In the genomic region with DNA sequence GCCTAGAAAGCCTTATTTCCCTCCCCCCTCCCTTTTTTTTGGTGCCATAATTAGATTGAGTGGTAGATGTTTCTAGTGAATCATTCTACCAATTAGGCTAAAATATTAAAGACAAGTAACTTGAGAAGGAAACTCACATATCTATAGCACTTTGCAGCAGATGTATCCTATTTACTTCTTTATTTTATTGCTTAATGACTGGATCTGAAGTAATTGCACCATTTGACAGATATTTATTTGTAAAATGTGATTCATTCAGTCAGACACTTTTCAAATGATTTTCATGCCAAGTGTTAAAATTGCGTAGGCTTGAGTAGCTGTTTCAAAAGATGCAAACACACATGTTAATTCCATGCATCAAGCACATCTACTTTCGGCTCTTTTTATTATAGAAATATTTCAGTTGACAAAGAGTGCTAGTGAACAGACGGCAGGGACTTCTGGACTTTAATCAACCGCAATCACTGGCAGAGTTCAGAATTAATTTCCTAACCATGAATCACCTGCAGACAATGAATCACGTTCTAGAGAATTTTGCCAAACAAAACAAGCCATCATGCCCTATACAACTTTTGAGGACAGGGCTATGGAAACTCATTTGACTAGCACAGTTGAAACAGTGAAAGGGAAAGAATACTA, we compare ENCODE assay signal across 13 cellular contexts.
DNase-seq lines count a peak whose midpoint lies in the region; ATAC-seq and TF ChIP-seq lines count a peak whose summit lies in the region.
"Had no signal": no experiment of that assay in that cellular context is flagged by ENCODE, and none has a peak within 500 bp of the region (broad histone marks: within the 10 kb centered on the region; RNA-seq: fewer than 3 reads in every experiment).

No MANE protein-coding gene starts in this region.

- H3K36me3 ChIP-seq in brain microvascular endothelial cell (replicated peaks) = no peaks in the 10 kb centered on the region
- H3K36me3 ChIP-seq: cardiac muscle cell, stomach had no signal

- intact Hi-C loops in left colon (cut with DNase I, micrococcal nuclease) = no loop called here

- DNase-seq in AG20443 (ENCODE audit: low spot score) (peak; percentile 64), M059J (ENCODE audit: low read depth) (peak; percentile 98), brain microvascular endothelial cell (peak; percentile 86), left colon (no peak), RPMI8226 (no peak)
- no peak for DNase-seq in activated naive CD4-positive, alpha-beta T cell treated with Interleukin-2 at 50 U/mL for 16 hours
- DNase-seq in activated CD8-positive, alpha-beta memory T cell treated with anti-CD3 and anti-CD28 coated beads, Interleukin-2, amount 50 U/mL, for 4 hours = no peak
- no peak for DNase-seq in stimulated activated CD4-positive, alpha-beta T cell treated with anti-CD3 and anti-CD28 coated beads, Interleukin-2, amount 100 ng/mL, for 24 hours
- DNase-seq: activated CD4-positive, alpha-beta T cell treated with anti-CD3 and anti-CD28 coated beads, Interleukin-2, amount 50 U/mL, for 48 hours; COR-L47; stomach had no signal

- H3K27me3 ChIP-seq in brain microvascular endothelial cell (replicated peaks) = no peaks in the 10 kb centered on the region
- H3K27me3 ChIP-seq: cardiac muscle cell, stomach had no signal

- peak; percentile 35 for ATAC-seq in left colon

- in situ Hi-C loops in brain microvascular endothelial cell (cut with HindIII; ENCODE audit: low pct_ligation_motif_present, low sequenced_read_pairs) = no loop called here

- TF ChIP-seq CTCF in brain microvascular endothelial cell (IDR thresholded peaks at IDR 0.05; ENCODE audit: low read depth, low read length, missing control alignments) = no peak

- peak overlapping the region; percentile 12 for H3K4me3 ChIP-seq in brain microvascular endothelial cell (ENCODE audit: low read depth, low read length)
- H3K4me3 ChIP-seq: cardiac muscle cell, skin epidermis had no signal

- peak overlapping the region; percentile 60 for H3K27ac ChIP-seq in brain microvascular endothelial cell
- H3K27ac ChIP-seq: cardiac muscle cell, skin epidermis had no signal

Comparison
In these comparisons a context has a peak if more than half of its experiments do, and no peak if none do; other contexts are left out.
1. DNase-seq: peak in AG20443 (single experiment), M059J (single experiment) and brain microvascular endothelial cell (single experiment); none in left colon (0 of 2), activated naive CD4-positive, alpha-beta T cell treated with Interleukin-2 at 50 U/mL for 16 hours (single experiment), RPMI8226 (single experiment), activated CD8-positive, alpha-beta memory T cell treated with anti-CD3 and anti-CD28 coated beads, Interleukin-2, amount 50 U/mL, for 4 hours (single experiment) and stimulated activated CD4-positive, alpha-beta T cell treated with anti-CD3 and anti-CD28 coated beads, Interleukin-2, amount 100 ng/mL, for 24 hours (0 of 2).